Comparison of ENCODE assay signal across 17 cellular contexts in genomic region chr19:38638461-38638860, GRCh38. TPM values are rescaled to one million over a fixed set of nuclear protein-coding genes. Genes with fewer than 3 reads are reported as not detected.
DNase-seq lines count a peak whose midpoint lies in the region; ATAC-seq and TF ChIP-seq lines count a peak whose summit lies in the region.
"Had no signal": no experiment of that assay in that cellular context is flagged by ENCODE, and none has a peak within 500 bp of the region (broad histone marks: within the 10 kb centered on the region; RNA-seq: fewer than 3 reads in every experiment).

No MANE protein-coding gene starts in this region.

- no peak overlapping the region for H4K5ac ChIP-seq in mesendoderm (ENCODE audit: low read length)

- H3K4me1 Mint-ChIP-seq in Calu3 (ENCODE audit: low read depth, unreplicated experiment): peaks cover 38% of the 10 kb centered on the region
- peaks cover 12% of the 10 kb centered on the region for H3K4me1 Mint-ChIP-seq in endodermal cell

- H3K36me3 ChIP-seq in PC-3 (ENCODE audit: low read depth, low read length): peaks cover 15% of the 10 kb centered on the region
- peaks cover 29% of the 10 kb centered on the region for H3K36me3 ChIP-seq in endodermal cell (ENCODE audit: control insufficient read depth, insufficient read depth, low read length)
- peaks cover 6% of the 10 kb centered on the region for H3K36me3 ChIP-seq in mesendoderm (ENCODE audit: control insufficient read depth, insufficient read depth, low read length)
- peaks cover 9% of the 10 kb centered on the region for H3K36me3 ChIP-seq in A673 (ENCODE audit: insufficient read depth, low read length, poor library complexity, severe bottlenecking)
- peaks cover 27% of the 10 kb centered on the region for H3K36me3 ChIP-seq in right atrium auricular region

- H3K4me1 ChIP-seq in PC-3 (ENCODE audit: insufficient read depth, low read length): peaks cover 29% of the 10 kb centered on the region
- H3K4me1 ChIP-seq in endodermal cell (ENCODE audit: control insufficient read depth, insufficient read depth, low read length): no peaks in the 10 kb centered on the region
- no peaks in the 10 kb centered on the region for H3K4me1 ChIP-seq in mesendoderm (ENCODE audit: control insufficient read depth, low read depth, low read length)
- no peaks in the 10 kb centered on the region for H3K4me1 ChIP-seq in A673 (ENCODE audit: insufficient read depth, low read length, poor library complexity, severe bottlenecking)
- peaks cover 0 to 31% of the 10 kb centered on the region in 2 donors for H3K4me1 ChIP-seq in right atrium auricular region

- H2BK5ac ChIP-seq in mesendoderm (ENCODE audit: low read length): no peak overlapping the region

- H3K27ac Mint-ChIP-seq in Calu3 (ENCODE audit: unreplicated experiment) (no peak overlapping the region), endodermal cell (peak overlapping the region; percentile 48)
- H3K27ac Mint-ChIP-seq: CD4-positive, alpha-beta T cell had no signal

- TF ChIP-seq CTCF in Calu3 (IDR thresholded peaks at IDR 0.05; ENCODE audit: unreplicated experiment) (no peak), PC-3 (conservative IDR thresholded peaks at IDR 0.05; ENCODE audit: low read depth, low read length) (no peak), endodermal cell (conservative IDR thresholded peaks at IDR 0.05) (no peak), A673 (conservative IDR thresholded peaks at IDR 0.05; ENCODE audit: low read depth, low read length) (no peak), right atrium auricular region (IDR thresholded peaks at IDR 0.05) (no peak)

- H3K4me3 ChIP-seq in PC-3 (ENCODE audit: low read length): no peak overlapping the region
- no peak overlapping the region for H3K4me3 ChIP-seq in endodermal cell (ENCODE audit: low read length)
- no peak overlapping the region for H3K4me3 ChIP-seq in mesendoderm (ENCODE audit: low read length)
- H3K4me3 ChIP-seq in A673 (ENCODE audit: low read depth, low read length, poor library complexity, severe bottlenecking): no peak overlapping the region
- H3K4me3 ChIP-seq in right atrium auricular region: no peak overlapping the region
- H3K4me3 ChIP-seq: HAP-1 had no signal

- H3K9me2 ChIP-seq in PC-3 (replicated peaks; ENCODE audit: low read length): no peaks in the 10 kb centered on the region

- no peaks in the 10 kb centered on the region for H3K9me3 Mint-ChIP-seq in Calu3 (ENCODE audit: low read depth, unreplicated experiment)
- no peaks in the 10 kb centered on the region for H3K9me3 Mint-ChIP-seq in endodermal cell
- H3K9me3 Mint-ChIP-seq: CD4-positive, alpha-beta T cell had no signal

- H3K18ac ChIP-seq in mesendoderm (ENCODE audit: low read length): no peak overlapping the region

- H3K79me2 ChIP-seq in PC-3 (ENCODE audit: low read length) (0 out of 2 replicates have a peak, but pooled peaks cover 12% of the 10 kb centered on the region), mesendoderm (ENCODE audit: control insufficient read depth, insufficient read depth, low read length) (no peaks in the 10 kb centered on the region)

- intact Hi-C loops in Calu3 (cut with micrococcal nuclease; ENCODE audit: unreplicated experiment) (loop anchor here (5.0 kb wide), 1 partner anchor 294 kb away; the partner anchor contains the start of genes MRPS12 and SARS2), PC-3 (cut with micrococcal nuclease) (loop anchor here (5.0 kb wide), 1 partner anchor 199 kb away; no protein-coding TSS in a partner anchor), A673 (cut with micrococcal nuclease; ENCODE audit: unreplicated experiment) (loop anchor here (10.0 kb wide), 1 partner anchor 124 kb away; no protein-coding TSS in a partner anchor)

- H4K8ac ChIP-seq in mesendoderm (ENCODE audit: low read depth, low read length): no peak overlapping the region

- DNase-seq in Calu3: no peak
- DNase-seq in PC-3: peak; percentile 50
- peak; percentile 42 for DNase-seq in endodermal cell
- peak; percentile 89 for DNase-seq in mesendoderm
- DNase-seq in ureter (ENCODE audit: low spot score): no peak
- DNase-seq in A673 (ENCODE audit: low spot score): no peak
- no peak for DNase-seq in right atrium auricular region (ENCODE audit: low spot score)
- DNase-seq in SHP77 treated with DMSO at 0.1 percent for 48 hours (lab: John Stamatoyannopoulos, UW): no peak
- DNase-seq: ACHN; CD4-positive, alpha-beta T cell; Kasumi-1; NCI-H187 treated with DMSO at 0.1 percent for 48 hours; NCI-H2171; NCI-H510A; NCI-H82 had no signal

- 88 to 89% methylated on average over 1 to 3 of the region's 3 CpGs for WGBS in endodermal cell (ENCODE audit: insufficient coverage in 1 of 2, insufficient read length in 1 of 2), 2 experiments
- WGBS in mesendoderm (ENCODE audit: extremely low coverage, insufficient coverage, low lambda C conversion rate): no CpG with 5 or more reads among the region's 3 CpGs

- H3K4me2 ChIP-seq in PC-3 (ENCODE audit: low read length) (no peak overlapping the region), mesendoderm (ENCODE audit: low read length) (no peak overlapping the region)

- H3K27ac ChIP-seq in PC-3 (ENCODE audit: low read length): peak overlapping the region; percentile 23
- H3K27ac ChIP-seq in endodermal cell (ENCODE audit: low read depth, low read length): no peak overlapping the region
- H3K27ac ChIP-seq in mesendoderm (ENCODE audit: low read depth, low read length): no peak overlapping the region
- no peak overlapping the region for H3K27ac ChIP-seq in A673 (ENCODE audit: low read depth, low read length, poor library complexity, severe bottlenecking)
- H3K27ac ChIP-seq in right atrium auricular region: no peak overlapping the region

- no peak overlapping the region for H2BK15ac ChIP-seq in mesendoderm (replicated peaks; ENCODE audit: low read depth)

- no peaks in the 10 kb centered on the region for H3K9me3 ChIP-seq in PC-3 (ENCODE audit: low read length)
- H3K9me3 ChIP-seq in endodermal cell (ENCODE audit: control insufficient read depth, low read length): no peaks in the 10 kb centered on the region
- H3K9me3 ChIP-seq in A673 (ENCODE audit: low read depth, low read length, poor library complexity, severe bottlenecking): no peaks in the 10 kb centered on the region
- H3K9me3 ChIP-seq in right atrium auricular region: no peaks in the 10 kb centered on the region
- H3K9me3 ChIP-seq: HAP-1 had no signal

- CTCF ChIA-PET in Calu3 (lab: Charles Lee) (interaction anchor here (2.1 kb wide), 1 partner anchor 9 kb away, joined by 12 read pairs; the partner anchor contains the start of gene ACTN4), PC-3 (lab: Charles Lee) (interaction anchor here (0.6 kb wide), 1 partner anchor 28 kb away, joined by 7 read pairs; no protein-coding TSS in a partner anchor), A673 (lab: Charles Lee) (interaction anchor here (0.6 kb wide), 1 partner anchor 36 kb away, joined by 3 read pairs; no protein-coding TSS in a partner anchor)

- H3K4me3 Mint-ChIP-seq in Calu3 (ENCODE audit: low read depth, unreplicated experiment): no peak overlapping the region
- H3K4me3 Mint-ChIP-seq in endodermal cell: no peak overlapping the region
- H3K4me3 Mint-ChIP-seq: CD4-positive, alpha-beta T cell had no signal

- TSS peak; percentile 13 for BruUV-seq in Calu3 (replicated peaks; lab: Mats Ljungman, UMichigan)
- BruUV-seq in PC-3 (replicated peaks; lab: Mats Ljungman, UMichigan): TSS peak; percentile 20
- BruUV-seq in A673 (replicated peaks; lab: Mats Ljungman, UMichigan): no TSS peak

- H3K27me3 Mint-ChIP-seq in Calu3 (ENCODE audit: unreplicated experiment) (no peaks in the 10 kb centered on the region), endodermal cell (ENCODE audit: insufficient read depth) (no peaks in the 10 kb centered on the region)
- H3K27me3 Mint-ChIP-seq: CD4-positive, alpha-beta T cell had no signal

- no peak overlapping the region for H3K56ac ChIP-seq in mesendoderm (ENCODE audit: low read length)

- H3K36me3 Mint-ChIP-seq in Calu3 (ENCODE audit: insufficient read depth, unreplicated experiment) (peaks cover 47% of the 10 kb centered on the region), endodermal cell (ENCODE audit: low read depth) (peaks cover 30% of the 10 kb centered on the region)

- POLR2A ChIA-PET in PC-3 (lab: Charles Lee; ENCODE audit: unreplicated experiment) (interaction anchor here (0.6 to 0.8 kb wide), 2 partner anchors 9 to 199 kb away, joined by 3 to 4 read pairs; no protein-coding TSS in a partner anchor), A673 (lab: Charles Lee; ENCODE audit: low non-redundant PET) (no interaction called here)

- no peaks in the 10 kb centered on the region for H3F3A ChIP-seq in PC-3 (ENCODE audit: low read length, unreplicated experiment)

- peaks cover 2% of the 10 kb centered on the region for H3K79me1 ChIP-seq in mesendoderm (ENCODE audit: low read length)

- H3K23ac ChIP-seq in mesendoderm (ENCODE audit: low read length): no peak overlapping the region

- no peak overlapping the region for H2BK120ac ChIP-seq in mesendoderm (ENCODE audit: low read depth, low read length)

- H3K27me3 ChIP-seq in PC-3 (ENCODE audit: low read length): no peaks in the 10 kb centered on the region
- H3K27me3 ChIP-seq in endodermal cell (ENCODE audit: control insufficient read depth, insufficient read depth, low read length, poor library complexity, severe bottlenecking): no peaks in the 10 kb centered on the region
- no peaks in the 10 kb centered on the region for H3K27me3 ChIP-seq in mesendoderm (ENCODE audit: insufficient read depth, low read length, poor library complexity)
- no peaks in the 10 kb centered on the region for H3K27me3 ChIP-seq in A673 (replicated peaks; ENCODE audit: insufficient read depth, low read depth, low read length, poor library complexity)
- H3K27me3 ChIP-seq in right atrium auricular region: no peaks in the 10 kb centered on the region

- H2AK5ac ChIP-seq in mesendoderm (ENCODE audit: low read length): no peak overlapping the region

- H3K9ac ChIP-seq in PC-3 (ENCODE audit: low read length): no peak overlapping the region
- no peak overlapping the region for H3K9ac ChIP-seq in endodermal cell (ENCODE audit: extremely low read depth, low read length, poor library complexity, severe bottlenecking)
- H3K9ac ChIP-seq in mesendoderm (ENCODE audit: low read length): no peak overlapping the region

- no peak for ATAC-seq in PC-3

- no peak overlapping the region for H2AFZ ChIP-seq in PC-3 (ENCODE audit: low read length)

- H4K20me1 ChIP-seq in PC-3 (ENCODE audit: low read length): no peaks in the 10 kb centered on the region

- no peak overlapping the region for H3K4ac ChIP-seq in mesendoderm (ENCODE audit: low read depth, low read length)

RNA-seq across cellular contexts. Expression of gene ACTN4, which starts 9.0 kb away (rescaled TPM):
- total RNA-seq in Calu3 (2022) (1,462 and 1,577 TPM in 2 replicates), PC-3 (2014; rRNA removed) (382 and 397 TPM in 2 replicates), endodermal cell (100 to 1,000 TPM; 378 to 437 TPM), ureter (656 TPM), A673 (2021) (370 and 397 TPM in 2 replicates), right atrium auricular region (100 to 1,000 TPM; 115 to 180 TPM)
- 322 TPM for polyA plus RNA-seq in endodermal cell (2013, experiment 1 of 2)
- polyA plus RNA-seq in endodermal cell (2013, experiment 2 of 2): 298 TPM
- 294 TPM for polyA plus RNA-seq in mesendoderm (2013, experiment 1 of 2)
- polyA plus RNA-seq in mesendoderm (2013, experiment 2 of 2): 302 TPM

RNA-seq across cellular contexts. Expression of gene EIF3K, which starts 19.5 kb away (rescaled TPM):
- 334 and 338 TPM in 2 replicates for total RNA-seq in Calu3 (2022)
- total RNA-seq in PC-3 (2014; rRNA removed): 310 and 414 TPM in 2 replicates
- 100 to 1,000 TPM; 303 to 334 TPM for total RNA-seq in endodermal cell
- 248 TPM for polyA plus RNA-seq in endodermal cell (2013, experiment 1 of 2)
- 218 TPM for polyA plus RNA-seq in endodermal cell (2013, experiment 2 of 2)
- 422 TPM for polyA plus RNA-seq in mesendoderm (2013, experiment 1 of 2)
- 421 TPM for polyA plus RNA-seq in mesendoderm (2013, experiment 2 of 2)
- 322 TPM for total RNA-seq in ureter
- 316 and 338 TPM in 2 replicates for total RNA-seq in A673 (2021)
- 100 to 1,000 TPM; 716 to 786 TPM for total RNA-seq in right atrium auricular region

RNA-seq across cellular contexts. Expression of gene MAP4K1, which starts 20.7 kb away (rescaled TPM):
- 1.2 TPM in 1 of 2 replicates, not detected in the other for total RNA-seq in Calu3 (2022)
- total RNA-seq in PC-3 (2014; rRNA removed): 0.63 and 2.3 TPM in 2 replicates
- 10 to 100 TPM; 12.3 to 17.8 TPM for total RNA-seq in endodermal cell
- polyA plus RNA-seq in endodermal cell (2013, experiment 1 of 2): 3.8 TPM
- 5.5 TPM for polyA plus RNA-seq in endodermal cell (2013, experiment 2 of 2)
- 9.1 TPM for polyA plus RNA-seq in mesendoderm (2013, experiment 1 of 2)
- 8.6 TPM for polyA plus RNA-seq in mesendoderm (2013, experiment 2 of 2)
- total RNA-seq in ureter: 9.0 TPM
- total RNA-seq in A673 (2021): 1.5 and 3.5 TPM in 2 replicates
- 1 to 10 TPM in 1 of 2 donors, under 1 TPM in 1; 0.83 to 4.2 TPM for total RNA-seq in right atrium auricular region
- total RNA-seq: RPMI7951 had no signal

Comparison
In these comparisons a context has a peak if more than half of its experiments do, and no peak if none do; other contexts are left out.
1. DNase-seq: peak in PC-3 (single experiment), endodermal cell (single experiment) and mesendoderm (single experiment); none in Calu3 (single experiment), ureter (single experiment), A673 (single experiment), right atrium auricular region (single experiment) and SHP77 treated with DMSO at 0.1 percent for 48 hours (single experiment).